19 cellular contexts compared by ENCODE assay signal in the genomic region with DNA sequence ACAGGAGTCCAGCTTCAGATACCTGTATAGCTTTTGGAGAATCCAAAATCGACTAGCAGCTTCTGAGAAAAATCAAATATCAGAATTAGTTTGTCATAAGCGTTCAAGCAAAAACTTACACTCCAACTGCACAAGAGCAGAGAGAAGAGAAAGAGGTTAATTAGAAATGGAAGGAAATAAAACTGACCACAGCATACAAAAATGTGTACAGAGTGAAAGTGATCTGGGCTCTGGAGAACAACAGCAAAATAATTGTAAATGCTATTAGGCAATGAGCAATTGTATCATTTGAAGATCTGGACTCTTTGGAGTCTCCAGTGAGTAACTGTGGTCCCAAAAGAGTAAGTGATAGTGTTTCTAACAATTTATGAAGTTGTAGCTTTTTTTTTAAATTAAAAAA.
DNase-seq lines count a peak whose midpoint lies in the region; ATAC-seq, FAIRE-seq and TF ChIP-seq lines count a peak whose summit lies in the region.
"Had no signal": no experiment of that assay in that cellular context is flagged by ENCODE, and none has a peak within 500 bp of the region (broad histone marks: within the 10 kb centered on the region; RNA-seq: fewer than 3 reads in every experiment).

No MANE protein-coding gene starts in this region.

- ATAC-seq in GM18511 (IDR thresholded peaks at IDR 0.05; ENCODE audit: unreplicated experiment) = peak; percentile 50
- no peak for ATAC-seq in HG02763 (IDR thresholded peaks at IDR 0.05; ENCODE audit: unreplicated experiment)
- no peak for ATAC-seq in natural killer cell
- ATAC-seq: K562 had no signal

- no peaks in the 10 kb centered on the region for H3K9me3 ChIP-seq in astrocyte (ENCODE audit: insufficient read depth, low read depth, low read length)
- H3K9me3 ChIP-seq: BLaER1, HAP-1 had no signal

- H3K79me2 ChIP-seq in KMS-11 (ENCODE audit: insufficient read depth, low read depth) (no peaks in the 10 kb centered on the region), astrocyte (ENCODE audit: insufficient read depth, low read length) (no peaks in the 10 kb centered on the region)

- no peaks in the 10 kb centered on the region for H3K27me3 ChIP-seq in KMS-11 (ENCODE audit: insufficient read depth, low read depth)
- no peaks in the 10 kb centered on the region for H3K27me3 ChIP-seq in astrocyte (ENCODE audit: insufficient read depth, low read length)
- H3K27me3 ChIP-seq: BLaER1 had no signal

- H3K4me3 Mint-ChIP-seq in astrocyte (ENCODE audit: unreplicated experiment) (no peak overlapping the region), natural killer cell (no peak overlapping the region)
- H3K4me3 Mint-ChIP-seq: CD14-positive monocyte; CD4-positive, alpha-beta memory T cell had no signal

- H3K36me3 Mint-ChIP-seq in astrocyte (ENCODE audit: low read depth, unreplicated experiment) = no peaks in the 10 kb centered on the region
- no peaks in the 10 kb centered on the region for H3K36me3 Mint-ChIP-seq in natural killer cell
- H3K36me3 Mint-ChIP-seq: CD14-positive monocyte; CD4-positive, alpha-beta memory T cell had no signal

- H3K9me3 Mint-ChIP-seq in astrocyte (ENCODE audit: unreplicated experiment) = no peaks in the 10 kb centered on the region
- peaks cover 4 to 12% of the 10 kb centered on the region in 2 donors for H3K9me3 Mint-ChIP-seq in natural killer cell

- FAIRE-seq in astrocyte (lab: Jason Lieb, UNC) (no peak), RCC 7860 (lab: Jason Lieb, UNC) (no peak)
- FAIRE-seq: A204.1, HTR-8/SVneo, K562 had no signal

- H4K20me1 ChIP-seq in KMS-11 (ENCODE audit: insufficient read depth) = no peaks in the 10 kb centered on the region
- no peaks in the 10 kb centered on the region for H4K20me1 ChIP-seq in astrocyte (ENCODE audit: insufficient read depth, low read length)
- H4K20me1 ChIP-seq: BLaER1 had no signal

- H3K27me3 Mint-ChIP-seq in astrocyte (ENCODE audit: low read depth, unreplicated experiment) (no peaks in the 10 kb centered on the region), natural killer cell (ENCODE audit: low read depth in 2 of 2) (no peaks in the 10 kb centered on the region)
- H3K27me3 Mint-ChIP-seq: CD4-positive, alpha-beta memory T cell had no signal

- H2AFZ ChIP-seq in KMS-11 (ENCODE audit: low read depth) = no peak overlapping the region
- H2AFZ ChIP-seq in astrocyte (ENCODE audit: low read depth, low read length) = no peak overlapping the region

- H3K36me3 ChIP-seq in KMS-11 (ENCODE audit: insufficient read depth) = no peaks in the 10 kb centered on the region
- no peaks in the 10 kb centered on the region for H3K36me3 ChIP-seq in astrocyte (ENCODE audit: insufficient read depth, low read length)
- H3K36me3 ChIP-seq: BLaER1, HAP-1 had no signal

- DNase-seq in astrocyte (ENCODE audit: low read depth) = no peak
- DNase-seq in RCC 7860 (ENCODE audit: low spot score) = no peak
- DNase-seq in natural killer cell = no peak
- no peak for DNase-seq in NCI-H2196 treated with DMSO at 0.1 percent for 48 hours (lab: John Stamatoyannopoulos, UW; ENCODE audit: unreplicated experiment)
- DNase-seq: AML-193; CD4-positive, alpha-beta memory T cell; DMS153; DMS79; GDM1; IMR-90 had no signal

- TF ChIP-seq CTCF in KMS-11 (conservative IDR thresholded peaks at IDR 0.05; ENCODE audit: low read depth, low read length) (no peak), astrocyte (IDR thresholded peaks at IDR 0.05; ENCODE audit: insufficient read depth, low read depth, low read length) (no peak), natural killer cell (IDR thresholded peaks at IDR 0.05) (no peak)

- H3K4me1 ChIP-seq in KMS-11 (ENCODE audit: low read depth, poor library complexity, severe bottlenecking) (peaks cover 41% of the 10 kb centered on the region), astrocyte (ENCODE audit: insufficient read depth, low read length) (no peaks in the 10 kb centered on the region)
- H3K4me1 ChIP-seq: BLaER1, HAP-1 had no signal

- H3K9ac ChIP-seq in KMS-11 = no peak overlapping the region
- no peak overlapping the region for H3K9ac ChIP-seq in astrocyte (ENCODE audit: low read length)
- H3K9ac ChIP-seq: BLaER1 had no signal

- intact Hi-C loops in natural killer cell (cut with micrococcal nuclease) = no loop called here

- H3K27ac Mint-ChIP-seq in astrocyte (ENCODE audit: unreplicated experiment) (peak overlapping the region; percentile 48), natural killer cell (no peak overlapping the region)
- H3K27ac Mint-ChIP-seq: CD14-positive monocyte; CD4-positive, alpha-beta memory T cell had no signal

- H3K4me1 Mint-ChIP-seq in astrocyte (ENCODE audit: low read depth, unreplicated experiment) (peaks cover 10% of the 10 kb centered on the region), natural killer cell (no peaks in the 10 kb centered on the region)
- H3K4me1 Mint-ChIP-seq: CD14-positive monocyte; CD4-positive, alpha-beta memory T cell had no signal

- H3K4me2 ChIP-seq in KMS-11 = peak overlapping the region; percentile 7; the same call in 1 of the 2 replicates
- H3K4me2 ChIP-seq in astrocyte (ENCODE audit: low read length) = peak overlapping the region; percentile 3
- H3K4me2 ChIP-seq: BLaER1 had no signal

- no peak overlapping the region for H3K4me3 ChIP-seq in KMS-11 (IDR thresholded peaks at IDR 0.05; ENCODE audit: insufficient read depth, low read depth, low read length)
- no peak overlapping the region for H3K4me3 ChIP-seq in astrocyte (ENCODE audit: insufficient read depth, low read depth, low read length)
- H3K4me3 ChIP-seq: BLaER1, HAP-1, K562 had no signal

- H3K27ac ChIP-seq in KMS-11 (no peak overlapping the region), astrocyte (ENCODE audit: low read depth, low read length) (no peak overlapping the region)
- H3K27ac ChIP-seq: BLaER1 had no signal
